In genomic region chrX:55119271-55119670, GRCh38 we compare ENCODE assay signal across 18 cellular contexts. TPM values are rescaled to one million over a fixed set of nuclear protein-coding genes. Genes with fewer than 3 reads are reported as not detected.
A peak's percentile ranks its signal among the peaks of the same experiment; 100 is the strongest.
DNase-seq lines count a peak whose midpoint lies in the region; ATAC-seq and TF ChIP-seq lines count a peak whose summit lies in the region.
"Had no signal": no experiment of that assay in that cellular context is flagged by ENCODE, and none has a peak within 500 bp of the region (broad histone marks: within the 10 kb centered on the region; RNA-seq: fewer than 3 reads in every experiment).

No MANE protein-coding gene starts in this region.

- no peaks in the 10 kb centered on the region for H3K27me3 Mint-ChIP-seq in activated naive CD4-positive, alpha-beta T cell treated with anti-CD3 and anti-CD28 coated beads, Interleukin-2, amount 10 ng/mL, durations not matched to agents 7 days and 5 days
- no peaks in the 10 kb centered on the region for H3K27me3 Mint-ChIP-seq in activated naive CD4-positive, alpha-beta T cell treated with anti-CD3 and anti-CD28 coated beads for 36 hours (ENCODE audit: low read depth)
- H3K27me3 Mint-ChIP-seq in endodermal cell (ENCODE audit: insufficient read depth) = no peaks in the 10 kb centered on the region
- H3K27me3 Mint-ChIP-seq in MCF 10A (ENCODE audit: insufficient read depth, unreplicated experiment) = peaks cover 84% of the 10 kb centered on the region

- H3K27ac Mint-ChIP-seq in activated naive CD4-positive, alpha-beta T cell treated with anti-CD3 and anti-CD28 coated beads, Interleukin-2, amount 10 ng/mL, durations not matched to agents 7 days and 5 days = peak overlapping the region; percentile 49
- H3K27ac Mint-ChIP-seq in activated naive CD4-positive, alpha-beta T cell treated with anti-CD3 and anti-CD28 coated beads for 36 hours = no peak overlapping the region
- H3K27ac Mint-ChIP-seq in endodermal cell (peak overlapping the region; percentile 27), MCF 10A (ENCODE audit: low read depth, unreplicated experiment) (no peak overlapping the region)
- peak overlapping the region; percentile 48 for H3K27ac Mint-ChIP-seq in stimulated activated effector memory CD8-positive, alpha-beta T cell treated with anti-CD3 and anti-CD28 coated beads, Interleukin-12 subunit alpha, Interleukin-12 subunit beta, amount 100 ng/mL, for 72 hours
- H3K27ac Mint-ChIP-seq: HFFc6 had no signal

- peaks cover 24% of the 10 kb centered on the region for H3K4me1 Mint-ChIP-seq in activated naive CD4-positive, alpha-beta T cell treated with anti-CD3 and anti-CD28 coated beads, Interleukin-2, amount 10 ng/mL, durations not matched to agents 7 days and 5 days
- peaks cover 14% of the 10 kb centered on the region for H3K4me1 Mint-ChIP-seq in activated naive CD4-positive, alpha-beta T cell treated with anti-CD3 and anti-CD28 coated beads for 36 hours (ENCODE audit: low read depth)
- H3K4me1 Mint-ChIP-seq in endodermal cell (peaks cover 35% of the 10 kb centered on the region), MCF 10A (ENCODE audit: insufficient read depth, unreplicated experiment) (peaks cover 6% of the 10 kb centered on the region)
- peaks cover 22% of the 10 kb centered on the region for H3K4me1 Mint-ChIP-seq in stimulated activated effector memory CD8-positive, alpha-beta T cell treated with anti-CD3 and anti-CD28 coated beads, Interleukin-12 subunit alpha, Interleukin-12 subunit beta, amount 100 ng/mL, for 72 hours

- H3K4me3 Mint-ChIP-seq in activated naive CD4-positive, alpha-beta T cell treated with anti-CD3 and anti-CD28 coated beads, Interleukin-2, amount 10 ng/mL, durations not matched to agents 7 days and 5 days = no peak overlapping the region
- H3K4me3 Mint-ChIP-seq in activated naive CD4-positive, alpha-beta T cell treated with anti-CD3 and anti-CD28 coated beads for 36 hours = no peak overlapping the region
- H3K4me3 Mint-ChIP-seq in endodermal cell (no peak overlapping the region), MCF 10A (ENCODE audit: unreplicated experiment) (no peak overlapping the region)
- H3K4me3 Mint-ChIP-seq in stimulated activated effector memory CD8-positive, alpha-beta T cell treated with anti-CD3 and anti-CD28 coated beads, Interleukin-12 subunit alpha, Interleukin-12 subunit beta, amount 100 ng/mL, for 72 hours = no peak overlapping the region
- H3K4me3 Mint-ChIP-seq: HFFc6 had no signal

- H3K9me3 Mint-ChIP-seq in activated naive CD4-positive, alpha-beta T cell treated with anti-CD3 and anti-CD28 coated beads, Interleukin-2, amount 10 ng/mL, durations not matched to agents 7 days and 5 days = no peaks in the 10 kb centered on the region
- no peaks in the 10 kb centered on the region for H3K9me3 Mint-ChIP-seq in activated naive CD4-positive, alpha-beta T cell treated with anti-CD3 and anti-CD28 coated beads for 36 hours
- H3K9me3 Mint-ChIP-seq in endodermal cell = peaks cover 52% of the 10 kb centered on the region
- no peaks in the 10 kb centered on the region for H3K9me3 Mint-ChIP-seq in stimulated activated effector memory CD8-positive, alpha-beta T cell treated with anti-CD3 and anti-CD28 coated beads, Interleukin-12 subunit alpha, Interleukin-12 subunit beta, amount 100 ng/mL, for 72 hours
- H3K9me3 Mint-ChIP-seq in MCF 10A (ENCODE audit: unreplicated experiment) = no peaks in the 10 kb centered on the region
- H3K9me3 Mint-ChIP-seq: HFFc6 had no signal

- no peaks in the 10 kb centered on the region for H3K36me3 ChIP-seq in SK-N-MC (ENCODE audit: insufficient read depth, low read length)
- no peaks in the 10 kb centered on the region for H3K36me3 ChIP-seq in endodermal cell (ENCODE audit: control insufficient read depth, insufficient read depth, low read length)
- H3K36me3 ChIP-seq: BLaER1 had no signal

- H3K4me3 ChIP-seq in SK-N-MC = no peak overlapping the region
- H3K4me3 ChIP-seq in endodermal cell (ENCODE audit: low read length) = no peak overlapping the region
- H3K4me3 ChIP-seq: BLaER1, K562 had no signal

- no peaks in the 10 kb centered on the region for H3K36me3 Mint-ChIP-seq in activated naive CD4-positive, alpha-beta T cell treated with anti-CD3 and anti-CD28 coated beads, Interleukin-2, amount 10 ng/mL, durations not matched to agents 7 days and 5 days
- H3K36me3 Mint-ChIP-seq in activated naive CD4-positive, alpha-beta T cell treated with anti-CD3 and anti-CD28 coated beads for 36 hours (ENCODE audit: low read depth) = no peaks in the 10 kb centered on the region
- H3K36me3 Mint-ChIP-seq in endodermal cell (ENCODE audit: low read depth) = no peaks in the 10 kb centered on the region
- no peaks in the 10 kb centered on the region for H3K36me3 Mint-ChIP-seq in stimulated activated effector memory CD8-positive, alpha-beta T cell treated with anti-CD3 and anti-CD28 coated beads, Interleukin-12 subunit alpha, Interleukin-12 subunit beta, amount 100 ng/mL, for 72 hours
- no peaks in the 10 kb centered on the region for H3K36me3 Mint-ChIP-seq in MCF 10A (ENCODE audit: insufficient read depth, unreplicated experiment)

- H3K9ac ChIP-seq in SK-N-MC (ENCODE audit: insufficient read length) = no peak overlapping the region
- no peak overlapping the region for H3K9ac ChIP-seq in endodermal cell (ENCODE audit: extremely low read depth, low read length, poor library complexity, severe bottlenecking)
- H3K9ac ChIP-seq: BLaER1 had no signal

- no peak for DNase-seq in activated naive CD4-positive, alpha-beta T cell treated with anti-CD3 and anti-CD28 coated beads, Interleukin-2, amount 10 ng/mL, durations not matched to agents 7 days and 5 days
- no peak for DNase-seq in activated naive CD4-positive, alpha-beta T cell treated with anti-CD3 and anti-CD28 coated beads for 36 hours
- DNase-seq in SK-N-MC (ENCODE audit: low read depth, low spot score) (no peak), endodermal cell (no peak), MCF 10A (ENCODE audit: unreplicated experiment) (no peak)
- no peak for DNase-seq in stimulated activated effector memory CD8-positive, alpha-beta T cell treated with anti-CD3 and anti-CD28 coated beads, Interleukin-12 subunit alpha, Interleukin-12 subunit beta, amount 100 ng/mL, for 72 hours (ENCODE audit: low spot score in 2 of 2)
- DNase-seq: DMS79, H7, NCI-H187, NCI-H2107, NCI-H510A, NCI-H748 treated with DMSO at 0.1 percent for 48 hours, RPMI8226 had no signal

- POLR2A ChIA-PET in MCF 10A (lab: Yijun Ruan, JAX) = no interaction called here

- ATAC-seq in stimulated activated effector memory CD8-positive, alpha-beta T cell treated with anti-CD3 and anti-CD28 coated beads, Interleukin-12 subunit alpha, Interleukin-12 subunit beta, amount 100 ng/mL, for 72 hours = no peak
- no peak for ATAC-seq in GM18861 (IDR thresholded peaks at IDR 0.05; ENCODE audit: unreplicated experiment)

- TF ChIP-seq CTCF in endodermal cell (conservative IDR thresholded peaks at IDR 0.05) (no peak), MCF 10A (IDR thresholded peaks at IDR 0.05; ENCODE audit: unreplicated experiment) (no peak)

- intact Hi-C loops in activated naive CD4-positive, alpha-beta T cell treated with anti-CD3 and anti-CD28 coated beads for 36 hours (cut with micrococcal nuclease) = no loop called here
- intact Hi-C loops in MCF 10A (cut with micrococcal nuclease) = no loop called here

- peaks cover 16% of the 10 kb centered on the region for H3K4me1 ChIP-seq in endodermal cell (ENCODE audit: control insufficient read depth, insufficient read depth, low read length)
- H3K4me1 ChIP-seq: BLaER1 had no signal

- BruUV-seq in MCF 10A (replicated peaks; lab: Mats Ljungman, UMichigan) = no TSS peak

- CTCF ChIA-PET in activated naive CD4-positive, alpha-beta T cell treated with anti-CD3 and anti-CD28 coated beads, Interleukin-2, amount 10 ng/mL, durations not matched to agents 7 days and 5 days (lab: Charles Lee) = interaction anchor here (1.0 kb wide), 1 partner anchor 224 kb away, joined by 3 read pairs; no protein-coding TSS in a partner anchor
- CTCF ChIA-PET in activated naive CD4-positive, alpha-beta T cell treated with anti-CD3 and anti-CD28 coated beads for 36 hours (lab: Charles Lee) = no interaction called here
- CTCF ChIA-PET in MCF 10A (lab: Yijun Ruan, JAX) = interaction anchor here (1.7 kb wide), 1 partner anchor 16 kb away, joined by 8 read pairs; no protein-coding TSS in a partner anchor

- 0 out of 2 replicates have a peak overlapping the region, but pooled peaks have one; percentile 2 for H3K27ac ChIP-seq in SK-N-MC
- no peak overlapping the region for H3K27ac ChIP-seq in endodermal cell (ENCODE audit: low read depth, low read length)
- H3K27ac ChIP-seq: BLaER1 had no signal

- H3K27me3 ChIP-seq in endodermal cell (ENCODE audit: control insufficient read depth, insufficient read depth, low read length, poor library complexity, severe bottlenecking) = no peaks in the 10 kb centered on the region

- H3K9me3 ChIP-seq in SK-N-MC (ENCODE audit: low read depth, low read length) = no peaks in the 10 kb centered on the region
- no peaks in the 10 kb centered on the region for H3K9me3 ChIP-seq in endodermal cell (ENCODE audit: control insufficient read depth, low read length)
- H3K9me3 ChIP-seq: BLaER1 had no signal

RNA-seq across cellular contexts. Expression of gene PAGE2, which starts 30.5 kb away (rescaled TPM):
- not detected for total RNA-seq in activated naive CD4-positive, alpha-beta T cell treated with anti-CD3 and anti-CD28 coated beads for 36 hours
- total RNA-seq in endodermal cell (not detected), MCF 10A (2022) (not detected in 2 replicates)
- polyA plus RNA-seq in endodermal cell (2013, experiment 1 of 2) = not detected
- not detected for polyA plus RNA-seq in endodermal cell (2013, experiment 2 of 2)
- total RNA-seq: A673, H7 had no signal

RNA-seq across cellular contexts. Expression of gene PAGE2B, which starts 44.4 kb away (rescaled TPM):
- under 1 TPM; 0.48 to 0.86 TPM for total RNA-seq in activated naive CD4-positive, alpha-beta T cell treated with anti-CD3 and anti-CD28 coated beads for 36 hours
- total RNA-seq in endodermal cell (not detected), MCF 10A (2022) (not detected in 2 replicates)
- not detected for polyA plus RNA-seq in endodermal cell (2013, experiment 1 of 2)
- polyA plus RNA-seq in endodermal cell (2013, experiment 2 of 2) = 0.70 TPM
- total RNA-seq: A673, H7, HFFc6 had no signal

Comparison
In these comparisons a context has a peak if more than half of its experiments do, and no peak if none do; other contexts are left out.
1. H3K27ac Mint-ChIP-seq: peak in activated naive CD4-positive, alpha-beta T cell treated with anti-CD3 and anti-CD28 coated beads, Interleukin-2, amount 10 ng/mL, durations not matched to agents 7 days and 5 days (single experiment), endodermal cell (single experiment) and stimulated activated effector memory CD8-positive, alpha-beta T cell treated with anti-CD3 and anti-CD28 coated beads, Interleukin-12 subunit alpha, Interleukin-12 subunit beta, amount 100 ng/mL, for 72 hours (single experiment); none in activated naive CD4-positive, alpha-beta T cell treated with anti-CD3 and anti-CD28 coated beads for 36 hours (single experiment) and MCF 10A (single experiment).